Comparison of ENCODE assay signal across 13 cellular contexts in the genomic region with DNA sequence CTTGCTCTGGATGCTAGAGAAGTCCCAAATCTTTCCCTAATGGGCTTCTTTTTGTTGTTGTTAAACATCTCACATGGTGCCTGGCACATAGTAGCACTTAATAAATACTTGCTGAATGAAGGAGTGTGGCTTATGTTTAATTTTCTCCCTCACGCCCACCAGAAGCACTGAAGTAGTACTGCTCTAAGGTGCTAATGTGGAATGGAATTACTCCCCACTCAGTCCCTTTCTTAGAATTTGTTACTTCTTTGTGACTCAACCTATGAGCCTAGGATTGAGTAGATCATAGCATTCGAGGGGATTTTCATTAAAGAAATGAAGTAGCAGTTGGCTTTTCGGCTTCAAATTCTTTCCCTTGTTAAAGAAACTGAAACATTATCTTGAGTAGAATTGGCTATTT.
"Had no signal": no experiment of that assay in that cellular context is flagged by ENCODE, and none has a peak within 500 bp of the region (broad histone marks: within the 10 kb centered on the region; RNA-seq: fewer than 3 reads in every experiment).

No MANE protein-coding gene starts in this region.

- H3K27ac Mint-ChIP-seq: brain; stimulated activated memory B cell treated with anti-CD40 and anti-IgM and Interleukin-4, amounts not matched to agents 10 μg/mL and 1 μg/mL and 100 μg/mL, for 72 hours; WTC11 had no signal

- H3K4me1 Mint-ChIP-seq: brain, WTC11 had no signal

- ATAC-seq: left ventricle myocardium superior; right cardiac atrium; stimulated activated memory B cell treated with anti-CD40 and anti-IgM and Interleukin-4, amounts not matched to agents 10 μg/mL and 1 μg/mL and 100 μg/mL, for 72 hours; WTC11 had no signal

- H3K4me3 Mint-ChIP-seq: brain; stimulated activated memory B cell treated with anti-CD40 and anti-IgM and Interleukin-4, amounts not matched to agents 10 μg/mL and 1 μg/mL and 100 μg/mL, for 72 hours; WTC11 had no signal

- H3K36me3 Mint-ChIP-seq: brain; stimulated activated memory B cell treated with anti-CD40 and anti-IgM and Interleukin-4, amounts not matched to agents 10 μg/mL and 1 μg/mL and 100 μg/mL, for 72 hours; WTC11 had no signal

- H3K9me3 Mint-ChIP-seq: brain; stimulated activated memory B cell treated with anti-CD40 and anti-IgM and Interleukin-4, amounts not matched to agents 10 μg/mL and 1 μg/mL and 100 μg/mL, for 72 hours had no signal

- DNase-seq: activated CD4-positive, alpha-beta T cell treated with anti-CD3 and anti-CD28 coated beads, Interleukin-2, amount 50 U/mL, for 1 hour; anterior cingulate cortex; caudate nucleus; foreskin fibroblast; left ventricle myocardium superior; naive B cell; right cardiac atrium; stimulated activated CD4-positive, alpha-beta T cell treated with anti-CD3 and anti-CD28 coated beads, Interleukin-2, amount 100 ng/mL, for 48 hours; substantia nigra; tibial artery had no signal
